ENCODE assay signal across 8 cellular contexts in genomic region chr13:32639502-32640105, GRCh38. TPM values are rescaled to one million over a fixed set of nuclear protein-coding genes. Genes with fewer than 3 reads are reported as not detected.
DNase-seq lines count a peak whose midpoint lies in the region; ATAC-seq and TF ChIP-seq lines count a peak whose summit lies in the region.

No MANE protein-coding gene starts in this region.

- no peak overlapping the region for H3K9ac ChIP-seq in Loucy (ENCODE audit: low read depth, low read length, poor library complexity, severe bottlenecking)

- no peaks in the 10 kb centered on the region for H3F3A ChIP-seq in Loucy (ENCODE audit: low read depth)

- no peak overlapping the region for H3K4me3 ChIP-seq in Loucy (ENCODE audit: low read length, poor library complexity, severe bottlenecking)
- no peak overlapping the region for H3K4me3 ChIP-seq in cardiac fibroblast (replicated peaks in 1 of 2; ENCODE audit: low read depth in 2 of 2, low read length in 2 of 2)
- no peak overlapping the region for H3K4me3 ChIP-seq in kidney epithelial cell (ENCODE audit: low read depth, low read length)

- TF ChIP-seq CTCF in CD14-positive monocyte (IDR thresholded peaks at IDR 0.05) (peak; percentile 82), Loucy (conservative IDR thresholded peaks at IDR 0.05; ENCODE audit: low read length) (peak; percentile 93), cardiac fibroblast (IDR thresholded peaks at IDR 0.05; ENCODE audit: low read depth, low read length) (peak; percentile 79), kidney epithelial cell (IDR thresholded peaks at IDR 0.05; ENCODE audit: insufficient read depth, low read length, poor library complexity, severe bottlenecking) (peak; percentile 85)

- no peaks in the 10 kb centered on the region for H3K9me3 Mint-ChIP-seq in CD14-positive monocyte

- no peak overlapping the region for H2AFZ ChIP-seq in Loucy (ENCODE audit: low read length)

- H3K9me2 ChIP-seq in Loucy (replicated peaks; ENCODE audit: low read depth, low read length), result no peaks in the 10 kb centered on the region

- H3K36me3 ChIP-seq in Loucy (ENCODE audit: insufficient read depth, low read length), result no peaks in the 10 kb centered on the region
- no peaks in the 10 kb centered on the region for H3K36me3 ChIP-seq in kidney epithelial cell (ENCODE audit: control insufficient read depth, insufficient read depth, low read length)

- DNase-seq in CD14-positive monocyte (ENCODE audit: low spot score) (no peak), T-helper 17 cell (peak in 2 of 3 donors; percentile 14 to 39), cardiac fibroblast (ENCODE audit: low read depth in 2 of 2) (peak; percentile 81 to 85), kidney epithelial cell (ENCODE audit: low read depth) (peak; percentile 25)
- peak; percentile 20 to 47 for DNase-seq in stimulated activated CD4-positive, alpha-beta T cell treated with anti-CD3 and anti-CD28 coated beads, Interleukin-4, amount 100 ng/mL, for 4 hours

- H3K27ac Mint-ChIP-seq in CD14-positive monocyte (no peak overlapping the region), T-helper 17 cell (no peak overlapping the region)

- no peaks in the 10 kb centered on the region for H3K9me3 ChIP-seq in Loucy (ENCODE audit: insufficient read depth, low read depth, low read length)
- H3K9me3 ChIP-seq in T-helper 17 cell (ENCODE audit: control insufficient read depth, low read length, poor library complexity, severe bottlenecking), result no peaks in the 10 kb centered on the region

- H3K4me2 ChIP-seq in Loucy (ENCODE audit: low read depth, low read length, poor library complexity, severe bottlenecking), result no peak overlapping the region

- H3K27me3 ChIP-seq in Loucy (ENCODE audit: insufficient read depth, low read length, poor library complexity, severe bottlenecking) (no peaks in the 10 kb centered on the region), kidney epithelial cell (ENCODE audit: control insufficient read depth, insufficient read depth, low read length) (no peaks in the 10 kb centered on the region)

- intact Hi-C loops in CD14-positive monocyte (cut with micrococcal nuclease), result loop anchor here in 1 of 2 donors (5.0 kb wide), 1 partner anchor 52 kb away; the partner anchor contains the start of gene PDS5B

- H3K27me3 Mint-ChIP-seq in CD14-positive monocyte (ENCODE audit: low read depth in 3 of 3) (no peaks in the 10 kb centered on the region), T-helper 17 cell (no peaks in the 10 kb centered on the region)

- peaks cover 8% of the 10 kb centered on the region for H3K4me1 ChIP-seq in Loucy (ENCODE audit: insufficient read depth, low read length, poor library complexity, severe bottlenecking)

- H3K4me1 Mint-ChIP-seq in CD14-positive monocyte, result peaks cover 28% of the 10 kb centered on the region
- peaks cover 28% of the 10 kb centered on the region for H3K4me1 Mint-ChIP-seq in T-helper 17 cell

- H3K4me3 Mint-ChIP-seq in CD14-positive monocyte (no peak overlapping the region), T-helper 17 cell (no peak overlapping the region)

- peaks cover 43% of the 10 kb centered on the region for H4K20me1 ChIP-seq in Loucy (ENCODE audit: insufficient read depth, low read length, poor library complexity, severe bottlenecking)

- no peaks in the 10 kb centered on the region for H3K36me3 Mint-ChIP-seq in CD14-positive monocyte
- H3K36me3 Mint-ChIP-seq in T-helper 17 cell (ENCODE audit: low read depth), result peaks cover 2% of the 10 kb centered on the region

- peak; percentile 75 for ATAC-seq in GM19035 (IDR thresholded peaks at IDR 0.05; ENCODE audit: unreplicated experiment)
- peak; percentile 92 for ATAC-seq in T-helper 17 cell
- ATAC-seq in GM21576 (IDR thresholded peaks at IDR 0.05; ENCODE audit: unreplicated experiment), result no peak

- peaks cover 98% of the 10 kb centered on the region for H3K79me2 ChIP-seq in Loucy (ENCODE audit: insufficient read depth, low read length)

RNA-seq across cellular contexts. Expression of gene PDS5B, which starts 53.4 kb away (rescaled TPM):
- 10 to 100 TPM; 21.0 to 33.0 TPM for polyA plus RNA-seq in CD14-positive monocyte
- total RNA-seq in T-helper 17 cell, result 10 to 100 TPM; 39.2 to 46.7 TPM
- total RNA-seq in kidney epithelial cell, result 11.8 and 19.6 TPM in 2 replicates
